Comparison of ENCODE assay signal across 2 cellular contexts in the genomic region with DNA sequence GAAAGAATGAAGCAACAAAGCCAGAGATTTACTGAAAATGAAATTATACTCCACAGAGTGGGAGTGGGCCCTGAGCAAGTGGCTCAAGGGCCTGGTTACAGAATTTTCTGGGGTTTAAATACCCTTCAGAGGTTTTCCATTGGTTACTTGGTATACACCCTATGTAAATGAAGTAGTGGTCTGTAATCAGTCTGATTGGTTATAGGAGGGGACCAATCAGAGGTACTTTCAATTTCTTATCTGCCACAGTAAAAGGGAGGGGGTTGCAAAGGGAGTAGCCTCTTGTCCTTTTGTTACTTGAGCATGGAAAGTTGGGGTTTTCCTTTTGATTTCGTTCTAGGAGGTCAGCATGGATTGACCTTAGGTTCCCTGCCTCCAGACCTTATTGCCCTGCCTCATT.
TF ChIP-seq lines count a peak whose summit lies in the region.

No MANE protein-coding gene starts in this region.

TF ChIP-seq in IMR-90, 13 proteins besides CTCF, POLR2A, EP300 and RAD21 (continued from another document):
- TF ChIP-seq, protein P1, sequence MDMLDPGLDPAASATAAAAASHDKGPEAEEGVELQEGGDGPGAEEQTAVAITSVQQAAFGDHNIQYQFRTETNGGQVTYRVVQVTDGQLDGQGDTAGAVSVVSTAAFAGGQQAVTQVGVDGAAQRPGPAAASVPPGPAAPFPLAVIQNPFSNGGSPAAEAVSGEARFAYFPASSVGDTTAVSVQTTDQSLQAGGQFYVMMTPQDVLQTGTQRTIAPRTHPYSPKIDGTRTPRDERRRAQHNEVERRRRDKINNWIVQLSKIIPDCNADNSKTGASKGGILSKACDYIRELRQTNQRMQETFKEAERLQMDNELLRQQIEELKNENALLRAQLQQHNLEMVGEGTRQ (IDR thresholded peaks at IDR 0.05; ENCODE audit: low read depth, low read length): no peak
- TF ChIP-seq, protein P2, sequence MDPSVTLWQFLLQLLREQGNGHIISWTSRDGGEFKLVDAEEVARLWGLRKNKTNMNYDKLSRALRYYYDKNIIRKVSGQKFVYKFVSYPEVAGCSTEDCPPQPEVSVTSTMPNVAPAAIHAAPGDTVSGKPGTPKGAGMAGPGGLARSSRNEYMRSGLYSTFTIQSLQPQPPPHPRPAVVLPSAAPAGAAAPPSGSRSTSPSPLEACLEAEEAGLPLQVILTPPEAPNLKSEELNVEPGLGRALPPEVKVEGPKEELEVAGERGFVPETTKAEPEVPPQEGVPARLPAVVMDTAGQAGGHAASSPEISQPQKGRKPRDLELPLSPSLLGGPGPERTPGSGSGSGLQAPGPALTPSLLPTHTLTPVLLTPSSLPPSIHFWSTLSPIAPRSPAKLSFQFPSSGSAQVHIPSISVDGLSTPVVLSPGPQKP (IDR thresholded peaks at IDR 0.05; ENCODE audit: borderline replicate concordance, low read depth, low read length): no peak
- TF ChIP-seq RCOR1 (IDR thresholded peaks at IDR 0.05; ENCODE audit: insufficient replicate concordance, low read length): no peak
- TF ChIP-seq MXI1 (IDR thresholded peaks at IDR 0.05; ENCODE audit: borderline replicate concordance, low read depth, low read length): no peak
- TF ChIP-seq BHLHE40 (IDR thresholded peaks at IDR 0.05; ENCODE audit: low read depth, low read length): no peak
- TF ChIP-seq MAZ (IDR thresholded peaks at IDR 0.05; ENCODE audit: borderline replicate concordance, low read depth, low read length): no peak
- TF ChIP-seq FOS (IDR thresholded peaks at IDR 0.05; ENCODE audit: low read depth, low read length): no peak

TF ChIP-seq in WTC11, 78 proteins besides CTCF, POLR2A, EP300 and RAD21 (continued from another document):
- TF ChIP-seq GABPB1 (CRISPR knock-in tag; IDR thresholded peaks at IDR 0.05) (no peak), NR2C2 (CRISPR knock-in tag; IDR thresholded peaks at IDR 0.05) (no peak), ZNF232 (CRISPR knock-in tag; IDR thresholded peaks at IDR 0.05) (no peak), ELF4 (CRISPR knock-in tag; IDR thresholded peaks at IDR 0.05; ENCODE audit: low read depth) (no peak), ZNF317 (CRISPR knock-in tag; IDR thresholded peaks at IDR 0.05; ENCODE audit: borderline replicate concordance, low read depth) (no peak), FOXK1 (CRISPR knock-in tag; IDR thresholded peaks at IDR 0.05) (no peak), FOXJ3 (CRISPR knock-in tag; IDR thresholded peaks at IDR 0.05; ENCODE audit: borderline replicate concordance) (no peak), ZNF396 (CRISPR knock-in tag; IDR thresholded peaks at IDR 0.05; ENCODE audit: borderline replicate concordance) (no peak), SP1 (CRISPR knock-in tag; conservative IDR thresholded peaks at IDR 0.05) (no peak), JAZF1 (CRISPR knock-in tag; IDR thresholded peaks at IDR 0.05) (no peak), ETV6 (CRISPR knock-in tag; IDR thresholded peaks at IDR 0.05) (no peak), HMGA2 (CRISPR knock-in tag; IDR thresholded peaks at IDR 0.05) (no peak)
- TF ChIP-seq, protein P3, sequence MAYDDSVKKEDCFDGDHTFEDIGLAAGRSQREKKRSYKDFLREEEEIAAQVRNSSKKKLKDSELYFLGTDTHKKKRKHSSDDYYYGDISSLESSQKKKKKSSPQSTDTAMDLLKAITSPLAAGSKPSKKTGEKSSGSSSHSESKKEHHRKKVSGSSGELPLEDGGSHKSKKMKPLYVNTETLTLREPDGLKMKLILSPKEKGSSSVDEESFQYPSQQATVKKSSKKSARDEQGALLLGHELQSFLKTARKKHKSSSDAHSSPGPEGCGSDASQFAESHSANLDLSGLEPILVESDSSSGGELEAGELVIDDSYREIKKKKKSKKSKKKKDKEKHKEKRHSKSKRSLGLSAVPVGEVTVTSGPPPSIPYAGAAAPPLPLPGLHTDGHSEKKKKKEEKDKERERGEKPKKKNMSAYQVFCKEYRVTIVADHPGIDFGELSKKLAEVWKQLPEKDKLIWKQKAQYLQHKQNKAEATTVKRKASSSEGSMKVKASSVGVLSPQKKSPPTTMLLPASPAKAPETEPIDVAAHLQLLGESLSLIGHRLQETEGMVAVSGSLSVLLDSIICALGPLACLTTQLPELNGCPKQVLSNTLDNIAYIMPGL (CRISPR knock-in tag; IDR thresholded peaks at IDR 0.05): no peak
- TF ChIP-seq, protein P4, sequence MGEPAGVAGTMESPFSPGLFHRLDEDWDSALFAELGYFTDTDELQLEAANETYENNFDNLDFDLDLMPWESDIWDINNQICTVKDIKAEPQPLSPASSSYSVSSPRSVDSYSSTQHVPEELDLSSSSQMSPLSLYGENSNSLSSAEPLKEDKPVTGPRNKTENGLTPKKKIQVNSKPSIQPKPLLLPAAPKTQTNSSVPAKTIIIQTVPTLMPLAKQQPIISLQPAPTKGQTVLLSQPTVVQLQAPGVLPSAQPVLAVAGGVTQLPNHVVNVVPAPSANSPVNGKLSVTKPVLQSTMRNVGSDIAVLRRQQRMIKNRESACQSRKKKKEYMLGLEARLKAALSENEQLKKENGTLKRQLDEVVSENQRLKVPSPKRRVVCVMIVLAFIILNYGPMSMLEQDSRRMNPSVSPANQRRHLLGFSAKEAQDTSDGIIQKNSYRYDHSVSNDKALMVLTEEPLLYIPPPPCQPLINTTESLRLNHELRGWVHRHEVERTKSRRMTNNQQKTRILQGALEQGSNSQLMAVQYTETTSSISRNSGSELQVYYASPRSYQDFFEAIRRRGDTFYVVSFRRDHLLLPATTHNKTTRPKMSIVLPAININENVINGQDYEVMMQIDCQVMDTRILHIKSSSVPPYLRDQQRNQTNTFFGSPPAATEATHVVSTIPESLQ (CRISPR knock-in tag; IDR thresholded peaks at IDR 0.05): no peak
- TF ChIP-seq, protein P5, sequence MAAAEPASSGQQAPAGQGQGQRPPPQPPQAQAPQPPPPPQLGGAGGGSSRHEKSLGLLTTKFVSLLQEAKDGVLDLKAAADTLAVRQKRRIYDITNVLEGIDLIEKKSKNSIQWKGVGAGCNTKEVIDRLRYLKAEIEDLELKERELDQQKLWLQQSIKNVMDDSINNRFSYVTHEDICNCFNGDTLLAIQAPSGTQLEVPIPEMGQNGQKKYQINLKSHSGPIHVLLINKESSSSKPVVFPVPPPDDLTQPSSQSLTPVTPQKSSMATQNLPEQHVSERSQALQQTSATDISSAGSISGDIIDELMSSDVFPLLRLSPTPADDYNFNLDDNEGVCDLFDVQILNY (CRISPR knock-in tag; IDR thresholded peaks at IDR 0.05): no peak
- TF ChIP-seq, protein P6, sequence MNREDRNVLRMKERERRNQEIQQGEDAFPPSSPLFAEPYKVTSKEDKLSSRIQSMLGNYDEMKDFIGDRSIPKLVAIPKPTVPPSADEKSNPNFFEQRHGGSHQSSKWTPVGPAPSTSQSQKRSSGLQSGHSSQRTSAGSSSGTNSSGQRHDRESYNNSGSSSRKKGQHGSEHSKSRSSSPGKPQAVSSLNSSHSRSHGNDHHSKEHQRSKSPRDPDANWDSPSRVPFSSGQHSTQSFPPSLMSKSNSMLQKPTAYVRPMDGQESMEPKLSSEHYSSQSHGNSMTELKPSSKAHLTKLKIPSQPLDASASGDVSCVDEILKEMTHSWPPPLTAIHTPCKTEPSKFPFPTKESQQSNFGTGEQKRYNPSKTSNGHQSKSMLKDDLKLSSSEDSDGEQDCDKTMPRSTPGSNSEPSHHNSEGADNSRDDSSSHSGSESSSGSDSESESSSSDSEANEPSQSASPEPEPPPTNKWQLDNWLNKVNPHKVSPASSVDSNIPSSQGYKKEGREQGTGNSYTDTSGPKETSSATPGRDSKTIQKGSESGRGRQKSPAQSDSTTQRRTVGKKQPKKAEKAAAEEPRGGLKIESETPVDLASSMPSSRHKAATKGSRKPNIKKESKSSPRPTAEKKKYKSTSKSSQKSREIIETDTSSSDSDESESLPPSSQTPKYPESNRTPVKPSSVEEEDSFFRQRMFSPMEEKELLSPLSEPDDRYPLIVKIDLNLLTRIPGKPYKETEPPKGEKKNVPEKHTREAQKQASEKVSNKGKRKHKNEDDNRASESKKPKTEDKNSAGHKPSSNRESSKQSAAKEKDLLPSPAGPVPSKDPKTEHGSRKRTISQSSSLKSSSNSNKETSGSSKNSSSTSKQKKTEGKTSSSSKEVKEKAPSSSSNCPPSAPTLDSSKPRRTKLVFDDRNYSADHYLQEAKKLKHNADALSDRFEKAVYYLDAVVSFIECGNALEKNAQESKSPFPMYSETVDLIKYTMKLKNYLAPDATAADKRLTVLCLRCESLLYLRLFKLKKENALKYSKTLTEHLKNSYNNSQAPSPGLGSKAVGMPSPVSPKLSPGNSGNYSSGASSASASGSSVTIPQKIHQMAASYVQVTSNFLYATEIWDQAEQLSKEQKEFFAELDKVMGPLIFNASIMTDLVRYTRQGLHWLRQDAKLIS (CRISPR knock-in tag; IDR thresholded peaks at IDR 0.05; ENCODE audit: borderline replicate concordance): no peak
- TF ChIP-seq, protein P7, sequence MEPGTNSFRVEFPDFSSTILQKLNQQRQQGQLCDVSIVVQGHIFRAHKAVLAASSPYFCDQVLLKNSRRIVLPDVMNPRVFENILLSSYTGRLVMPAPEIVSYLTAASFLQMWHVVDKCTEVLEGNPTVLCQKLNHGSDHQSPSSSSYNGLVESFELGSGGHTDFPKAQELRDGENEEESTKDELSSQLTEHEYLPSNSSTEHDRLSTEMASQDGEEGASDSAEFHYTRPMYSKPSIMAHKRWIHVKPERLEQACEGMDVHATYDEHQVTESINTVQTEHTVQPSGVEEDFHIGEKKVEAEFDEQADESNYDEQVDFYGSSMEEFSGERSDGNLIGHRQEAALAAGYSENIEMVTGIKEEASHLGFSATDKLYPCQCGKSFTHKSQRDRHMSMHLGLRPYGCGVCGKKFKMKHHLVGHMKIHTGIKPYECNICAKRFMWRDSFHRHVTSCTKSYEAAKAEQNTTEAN (CRISPR knock-in tag; IDR thresholded peaks at IDR 0.05): no peak
TF ChIP-seq in WTC11: peak in this region for 0.
